Comparison of ENCODE assay signal across 12 cellular contexts in the genomic region with DNA sequence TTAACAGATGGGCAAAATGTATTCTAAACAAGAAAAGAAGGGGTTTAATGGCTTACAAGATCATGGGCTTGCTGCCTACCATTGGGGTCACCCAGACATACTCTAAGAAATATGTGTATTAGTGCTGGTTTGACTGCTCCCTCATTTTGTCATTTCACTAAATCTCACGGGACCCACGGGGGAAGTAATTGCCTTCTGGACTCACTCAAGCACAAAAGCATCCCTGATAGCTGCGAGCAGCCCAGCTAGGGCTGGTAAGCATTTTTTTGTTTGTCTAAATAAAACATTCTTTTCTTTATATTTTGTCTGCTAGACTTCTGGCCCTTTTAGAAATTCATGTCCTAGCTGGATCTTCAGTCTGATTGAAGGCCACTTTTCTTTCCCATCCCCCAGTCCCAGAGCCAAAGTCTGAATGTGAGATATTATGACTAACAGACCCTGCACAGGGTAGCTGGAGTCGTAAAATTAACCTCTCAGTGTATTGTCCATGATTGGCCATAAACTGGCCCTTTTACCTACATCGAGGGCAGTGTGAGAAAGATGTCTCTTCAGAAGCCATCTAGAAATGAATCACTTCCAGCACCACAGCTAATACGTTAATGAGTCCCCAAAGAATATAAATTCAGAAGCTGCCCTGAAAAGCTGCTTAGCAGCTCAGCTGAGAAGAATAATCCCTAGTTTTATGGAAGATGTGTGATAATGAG. TPM values are rescaled to one million over a fixed set of nuclear protein-coding genes. Genes with fewer than 3 reads are reported as not detected.
DNase-seq lines count a peak whose midpoint lies in the region; ATAC-seq and TF ChIP-seq lines count a peak whose summit lies in the region.
"Had no signal": no experiment of that assay in that cellular context is flagged by ENCODE, and none has a peak within 500 bp of the region (broad histone marks: within the 10 kb centered on the region; RNA-seq: fewer than 3 reads in every experiment).

No MANE protein-coding gene starts in this region.

- no peak for TF ChIP-seq EP300 in stomach (IDR thresholded peaks at IDR 0.05)

- H3K27ac ChIP-seq in dorsolateral prefrontal cortex (peak overlapping the region in 28 of 59 donors; percentile 1 to 69 (median 36)), stomach (no peak overlapping the region)
- H3K27ac ChIP-seq: VCaP had no signal

- no peak for DNase-seq in Right ventricle myocardium superior
- DNase-seq in Right ventricle myocardium inferior (ENCODE audit: missing footprints): no peak
- DNase-seq in dorsolateral prefrontal cortex: no peak
- no peak for DNase-seq in NCI-H446 treated with DMSO at 0.1 percent for 48 hours (lab: John Stamatoyannopoulos, UW)
- DNase-seq in stomach: no peak
- no peak for DNase-seq in G401 (ENCODE audit: low spot score)
- no peak for DNase-seq in T-helper 2 cell
- DNase-seq: activated effector memory CD4-positive, alpha-beta T cell treated with anti-CD3 and anti-CD28 coated beads, Interleukin-2, amount 50 U/mL, for 16 hours; mesendoderm; NCI-H1048 had no signal

- ATAC-seq in Right ventricle myocardium superior (ENCODE audit: poor library complexity) (peak; percentile 36), Right ventricle myocardium inferior (no peak), HG03108 (IDR thresholded peaks at IDR 0.05; ENCODE audit: unreplicated experiment) (peak; percentile 77)

- no peak for TF ChIP-seq POLR2A in stomach (IDR thresholded peaks at IDR 0.05)

- H3K9me3 ChIP-seq in stomach: no peaks in the 10 kb centered on the region

- WGBS in stomach, 5 donors: 72 to 80% (median 74%) methylated on average over 6 of the region's 6 CpGs

- no peaks in the 10 kb centered on the region for H3K27me3 ChIP-seq in dorsolateral prefrontal cortex
- H3K27me3 ChIP-seq in stomach: no peaks in the 10 kb centered on the region

- peaks cover 0 to 20% (median 7%) of the 10 kb centered on the region in 4 donors for H3K36me3 ChIP-seq in stomach

- H3K4me1 ChIP-seq in stomach: no peaks in the 10 kb centered on the region

- in situ Hi-C loops in G401 (cut with HindIII; ENCODE audit: low sequenced_read_pairs): no loop called here

- H3K4me3 ChIP-seq in dorsolateral prefrontal cortex: peak overlapping the region in 40 of 59 donors; percentile 2 to 55 (median 30)
- H3K4me3 ChIP-seq in stomach: no peak overlapping the region

- intact Hi-C loops in Right ventricle myocardium superior (cut with DNase I): no loop called here
- intact Hi-C loops in Right ventricle myocardium inferior (cut with DNase I): no loop called here
- intact Hi-C loops in dorsolateral prefrontal cortex (cut with DNase I): no loop called here
- intact Hi-C loops in stomach (cut with DNase I; ENCODE audit: low total_unique reads): no loop called here

- TF ChIP-seq CTCF in dorsolateral prefrontal cortex (IDR thresholded peaks at IDR 0.05 in 54 of 56, conservative IDR thresholded peaks at IDR 0.05 in 2 of 56; ENCODE audit: low read depth in 1 of 56, partially characterized antibody in 56 of 56): no peak
- TF ChIP-seq CTCF in stomach (IDR thresholded peaks at IDR 0.05): no peak

RNA-seq across cellular contexts. Expression of a gene that starts 55.4 kb away (rescaled TPM):
- total RNA-seq in Right ventricle myocardium superior (17.1 TPM), Right ventricle myocardium inferior (17.3 TPM), dorsolateral prefrontal cortex (10 to 100 TPM; 28.5 to 73.1 (median 53.1) TPM), stomach (10 to 100 TPM in 3 of 5 donors, 1 to 10 TPM in 2; 2.0 to 73.5 (median 10.7) TPM)
- polyA plus RNA-seq in stomach: 1 to 10 TPM; 4.7 to 7.9 (median 5.4) TPM
- 20.8 and 31.3 TPM in 2 replicates for total RNA-seq in G401 (2014; rRNA removed; shearing (Covaris generic))

Comparison
In these comparisons a context has a peak if more than half of its experiments do, and no peak if none do; other contexts are left out.
1. H3K4me3 ChIP-seq: peak in dorsolateral prefrontal cortex (40 of 59); none in stomach (0 of 4).